ENCODE assay signal across 1 cellular context in the genomic region with DNA sequence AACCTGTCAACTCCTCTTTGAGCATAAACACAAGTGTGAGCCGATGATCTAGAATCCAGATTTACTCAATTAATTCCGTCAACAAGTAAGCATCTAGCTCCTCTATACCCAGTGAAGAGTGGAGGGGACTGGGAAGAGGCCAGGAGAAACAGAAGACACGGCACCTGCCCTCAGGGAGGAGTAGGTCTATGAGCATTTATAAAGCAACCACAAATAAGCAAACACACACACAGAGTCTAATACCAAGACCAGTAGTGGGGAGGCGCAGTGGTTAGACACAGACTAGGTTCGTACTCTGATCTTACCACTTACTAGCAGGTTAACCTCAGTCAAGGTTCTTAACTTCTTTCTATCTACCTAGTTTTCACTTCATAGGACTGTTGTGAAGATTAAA.
TF ChIP-seq lines count a peak whose summit lies in the region.

No MANE protein-coding gene starts in this region.

TF ChIP-seq in IMR-90, 13 proteins besides CTCF, POLR2A, EP300 and RAD21:
- no peak for TF ChIP-seq CEBPB (IDR thresholded peaks at IDR 0.05; ENCODE audit: low read depth, low read length)
- no peak for TF ChIP-seq BHLHE40 (IDR thresholded peaks at IDR 0.05; ENCODE audit: low read depth, low read length)
- no peak for TF ChIP-seq MAFK (IDR thresholded peaks at IDR 0.05; ENCODE audit: low read depth, low read length)
- no peak for TF ChIP-seq CHD1 (IDR thresholded peaks at IDR 0.05; ENCODE audit: low read depth, low read length)
- TF ChIP-seq NFE2L2 (IDR thresholded peaks at IDR 0.05; ENCODE audit: low read depth, low read length), result no peak
- TF ChIP-seq RCOR1 (IDR thresholded peaks at IDR 0.05; ENCODE audit: insufficient replicate concordance, low read length), result no peak
- no peak for TF ChIP-seq MAZ (IDR thresholded peaks at IDR 0.05; ENCODE audit: borderline replicate concordance, low read depth, low read length)
- no peak for TF ChIP-seq SMC3 (IDR thresholded peaks at IDR 0.05; ENCODE audit: low read depth, low read length)
- TF ChIP-seq, protein P1, sequence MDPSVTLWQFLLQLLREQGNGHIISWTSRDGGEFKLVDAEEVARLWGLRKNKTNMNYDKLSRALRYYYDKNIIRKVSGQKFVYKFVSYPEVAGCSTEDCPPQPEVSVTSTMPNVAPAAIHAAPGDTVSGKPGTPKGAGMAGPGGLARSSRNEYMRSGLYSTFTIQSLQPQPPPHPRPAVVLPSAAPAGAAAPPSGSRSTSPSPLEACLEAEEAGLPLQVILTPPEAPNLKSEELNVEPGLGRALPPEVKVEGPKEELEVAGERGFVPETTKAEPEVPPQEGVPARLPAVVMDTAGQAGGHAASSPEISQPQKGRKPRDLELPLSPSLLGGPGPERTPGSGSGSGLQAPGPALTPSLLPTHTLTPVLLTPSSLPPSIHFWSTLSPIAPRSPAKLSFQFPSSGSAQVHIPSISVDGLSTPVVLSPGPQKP (IDR thresholded peaks at IDR 0.05; ENCODE audit: borderline replicate concordance, low read depth, low read length), result no peak
- TF ChIP-seq RFX5 (IDR thresholded peaks at IDR 0.05; ENCODE audit: low read depth, low read length), result no peak
- TF ChIP-seq, protein P2, sequence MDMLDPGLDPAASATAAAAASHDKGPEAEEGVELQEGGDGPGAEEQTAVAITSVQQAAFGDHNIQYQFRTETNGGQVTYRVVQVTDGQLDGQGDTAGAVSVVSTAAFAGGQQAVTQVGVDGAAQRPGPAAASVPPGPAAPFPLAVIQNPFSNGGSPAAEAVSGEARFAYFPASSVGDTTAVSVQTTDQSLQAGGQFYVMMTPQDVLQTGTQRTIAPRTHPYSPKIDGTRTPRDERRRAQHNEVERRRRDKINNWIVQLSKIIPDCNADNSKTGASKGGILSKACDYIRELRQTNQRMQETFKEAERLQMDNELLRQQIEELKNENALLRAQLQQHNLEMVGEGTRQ (IDR thresholded peaks at IDR 0.05; ENCODE audit: low read depth, low read length), result no peak
- no peak for TF ChIP-seq MXI1 (IDR thresholded peaks at IDR 0.05; ENCODE audit: borderline replicate concordance, low read depth, low read length)
- no peak for TF ChIP-seq FOS (IDR thresholded peaks at IDR 0.05; ENCODE audit: low read depth, low read length)
